In genomic region chr10:22246680-22247391, GRCh38 we compare ENCODE assay signal across 9 cellular contexts. TPM values are rescaled to one million over a fixed set of nuclear protein-coding genes. Genes with fewer than 3 reads are reported as not detected.
DNase-seq lines count a peak whose midpoint lies in the region; ATAC-seq and TF ChIP-seq lines count a peak whose summit lies in the region.
"Had no signal": no experiment of that assay in that cellular context is flagged by ENCODE, and none has a peak within 500 bp of the region (broad histone marks: within the 10 kb centered on the region; RNA-seq: fewer than 3 reads in every experiment).

No MANE protein-coding gene starts in this region.

- H3K4me3 Mint-ChIP-seq in T-helper 2 cell treated with Interferon-gamma antibody and Interleukin-4, amounts not matched to agents 5 μg/mL and 100 μg/mL, for 36 hours, result peak overlapping the region; percentile 30

- H3K36me3 ChIP-seq in H7 (replicated peaks; ENCODE audit: control insufficient read depth, insufficient read depth, low read length), result no peaks in the 10 kb centered on the region

- H3K27me3 ChIP-seq in H7 (ENCODE audit: control insufficient read depth, insufficient read depth, low read length), result peaks cover 27% of the 10 kb centered on the region

- H3K4me1 Mint-ChIP-seq in T-helper 2 cell treated with Interferon-gamma antibody and Interleukin-4, amounts not matched to agents 5 μg/mL and 100 μg/mL, for 36 hours (ENCODE audit: low read depth), result peaks cover 31% of the 10 kb centered on the region

- DNase-seq in NOMO-1 (lab: John Stamatoyannopoulos, UW; ENCODE audit: unreplicated experiment in 2 of 2), result peak; percentile 27 to 45
- no peak for DNase-seq in NOMO-1 treated with dmso at 0.1 percent for 144 hours (lab: John Stamatoyannopoulos, UW; ENCODE audit: unreplicated experiment)
- peak; percentile 73 for DNase-seq in T-helper 2 cell treated with Interferon-gamma antibody and Interleukin-4, amounts not matched to agents 5 μg/mL and 100 μg/mL, for 36 hours (ENCODE audit: low spot score)
- DNase-seq in effector CD4-positive, alpha-beta T cell, result peak; percentile 20
- peak; percentile 62 for DNase-seq in stimulated activated CD4-positive, alpha-beta T cell treated with anti-CD3 and anti-CD28 coated beads, Interleukin-4, amount 100 ng/mL, for 24 hours
- DNase-seq in H7, result no peak
- no peak for DNase-seq in GM10266 (ENCODE audit: extremely low spot score)

- H3K4me3 ChIP-seq in H7 (ENCODE audit: insufficient read depth, low read depth, low read length), result no peak overlapping the region

- H3K27me3 Mint-ChIP-seq in T-helper 2 cell treated with Interferon-gamma antibody and Interleukin-4, amounts not matched to agents 5 μg/mL and 100 μg/mL, for 36 hours (ENCODE audit: low read depth), result peaks cover under 1% of the 10 kb centered on the region

- no peak for TF ChIP-seq CTCF in GM10266 (IDR thresholded peaks at IDR 0.05; ENCODE audit: control insufficient read depth, insufficient read depth, low read depth, missing control alignments)

- H3K9me3 Mint-ChIP-seq in T-helper 2 cell treated with Interferon-gamma antibody and Interleukin-4, amounts not matched to agents 5 μg/mL and 100 μg/mL, for 36 hours, result no peaks in the 10 kb centered on the region

- no peak for ATAC-seq in HG02759 (IDR thresholded peaks at IDR 0.05; ENCODE audit: unreplicated experiment)

- peak overlapping the region; percentile 79 for H3K27ac Mint-ChIP-seq in T-helper 2 cell treated with Interferon-gamma antibody and Interleukin-4, amounts not matched to agents 5 μg/mL and 100 μg/mL, for 36 hours

- H3K36me3 Mint-ChIP-seq in T-helper 2 cell treated with Interferon-gamma antibody and Interleukin-4, amounts not matched to agents 5 μg/mL and 100 μg/mL, for 36 hours (ENCODE audit: low read depth), result peaks cover 3% of the 10 kb centered on the region

RNA-seq across cellular contexts. Expression of gene EBLN1, which starts 29.0 kb away (rescaled TPM):
- not detected in 2 replicates for total RNA-seq in H7 (2014; rRNA removed; shearing (Covaris generic))
- total RNA-seq: liver had no signal

Comparison
In these comparisons a context has a peak if more than half of its experiments do, and no peak if none do; other contexts are left out.
1. DNase-seq: peak in NOMO-1 (2 of 2), T-helper 2 cell treated with Interferon-gamma antibody and Interleukin-4, amounts not matched to agents 5 μg/mL and 100 μg/mL, for 36 hours (single experiment), effector CD4-positive, alpha-beta T cell (single experiment) and stimulated activated CD4-positive, alpha-beta T cell treated with anti-CD3 and anti-CD28 coated beads, Interleukin-4, amount 100 ng/mL, for 24 hours (single experiment); none in NOMO-1 treated with dmso at 0.1 percent for 144 hours (single experiment), H7 (single experiment) and GM10266 (single experiment).